16 cellular contexts compared by ENCODE assay signal in genomic region chr5:139377226-139377625, GRCh38. TPM values are rescaled to one million over a fixed set of nuclear protein-coding genes. Genes with fewer than 3 reads are reported as not detected.
A peak's percentile ranks its signal among the peaks of the same experiment; 100 is the strongest.
DNase-seq lines count a peak whose midpoint lies in the region; FAIRE-seq and TF ChIP-seq lines count a peak whose summit lies in the region.
"Had no signal": no experiment of that assay in that cellular context is flagged by ENCODE, and none has a peak within 500 bp of the region (broad histone marks: within the 10 kb centered on the region; RNA-seq: fewer than 3 reads in every experiment).

No MANE protein-coding gene starts in this region.

- DNase-seq in activated effector memory CD4-positive, alpha-beta T cell treated with anti-CD3 and anti-CD28 coated beads, Interleukin-2, amount 50 U/mL, for 16 hours, result peak; percentile 42
- no peak for DNase-seq in activated effector memory CD4-positive, alpha-beta T cell treated with Interleukin-2 at 50 U/mL for 16 hours
- DNase-seq in bronchial epithelial cell (ENCODE audit: low read depth), result no peak
- DNase-seq in osteoblast (ENCODE audit: insufficient read length, low spot score, missing footprints), result peak; percentile 52
- peak; percentile 4 to 10 for DNase-seq in uterus
- DNase-seq in SIG-M5 (lab: John Stamatoyannopoulos, UW), result no peak
- DNase-seq in H9, result no peak
- DNase-seq in MV-4-11 (lab: John Stamatoyannopoulos, UW), result no peak
- DNase-seq: C1 segment of cervical spinal cord; DMS153; HCEC 1CT; NCI-H345; NCI-H526 treated with DMSO at 0.1 percent for 48 hours; NK-92 treated with Interleukin-12 subunit alpha and Interleukin-12 subunit beta, amount 100 ng/mL, for 24 hours had no signal

- no peak overlapping the region for H2BK5ac ChIP-seq in H9 (ENCODE audit: insufficient read length, low read length)

- no peaks in the 10 kb centered on the region for H3K79me2 ChIP-seq in osteoblast (ENCODE audit: insufficient read depth, low read length)
- no peaks in the 10 kb centered on the region for H3K79me2 ChIP-seq in H9 (ENCODE audit: insufficient read depth, low read length)

- H3K4me2 ChIP-seq in osteoblast (ENCODE audit: insufficient read depth, low read length) (no peak overlapping the region), H9 (ENCODE audit: insufficient read depth, insufficient read length, low read length) (no peak overlapping the region)

- no peak overlapping the region for H2BK12ac ChIP-seq in H9 (ENCODE audit: insufficient read length, low read depth, low read length)

- H3K23me2 ChIP-seq in H9 (ENCODE audit: insufficient read length, low read depth, low read length, poor library complexity, severe bottlenecking), result no peaks in the 10 kb centered on the region

- H3K4ac ChIP-seq in H9 (ENCODE audit: low read depth, low read length), result no peak overlapping the region

- no peak overlapping the region for H4K8ac ChIP-seq in H9 (replicated peaks; ENCODE audit: insufficient read length, low read depth, low read length)

- no peak overlapping the region for H3K23ac ChIP-seq in H9 (ENCODE audit: insufficient read length, low read depth, low read length)

- no peak overlapping the region for H3K9ac ChIP-seq in H9 (ENCODE audit: extremely low read depth, insufficient read length, low read length)

- peaks cover 15 to 19% of the 10 kb centered on the region in 2 experiments; a peak in 3 of 4 replicates for H3K4me1 Mint-ChIP-seq in H9

- no peak overlapping the region for H4K5ac ChIP-seq in H9 (ENCODE audit: insufficient read length, low read depth, low read length)

- no peak overlapping the region for H2BK15ac ChIP-seq in H9 (ENCODE audit: low read depth, low read length)

- no peak overlapping the region for H3K4me3 Mint-ChIP-seq in H9

- no peak overlapping the region for H3K18ac ChIP-seq in H9 (ENCODE audit: insufficient read length, low read depth, low read length)

- H3K9me3 ChIP-seq in osteoblast (ENCODE audit: low read depth, low read length) (no peaks in the 10 kb centered on the region), uterus (no peaks in the 10 kb centered on the region), H9 (ENCODE audit: control insufficient read depth, low read depth, low read length) (no peaks in the 10 kb centered on the region)

- H2AFZ ChIP-seq in osteoblast (ENCODE audit: low read length) (no peak overlapping the region), H9 (ENCODE audit: low read length) (no peak overlapping the region)

- H4K20me1 ChIP-seq in osteoblast (ENCODE audit: insufficient read depth, low read length), result peaks cover 5% of the 10 kb centered on the region
- no peaks in the 10 kb centered on the region for H4K20me1 ChIP-seq in H9 (ENCODE audit: control insufficient read depth, insufficient read depth, insufficient read length)

- H2BK20ac ChIP-seq in H9 (ENCODE audit: low read depth, low read length, poor library complexity, severe bottlenecking), result no peak overlapping the region

- intact Hi-C loops in uterus (cut with DNase I; ENCODE audit: low total_unique reads), result no loop called here

- H3K79me1 ChIP-seq in H9 (ENCODE audit: insufficient read depth, low read depth, low read length, poor library complexity, severe bottlenecking), result no peaks in the 10 kb centered on the region

- no peak overlapping the region for H3K14ac ChIP-seq in H9 (ENCODE audit: insufficient read depth, low read length)

- no peak overlapping the region for H4K91ac ChIP-seq in H9 (ENCODE audit: insufficient read length, low read depth, low read length)

- H3K4me3 ChIP-seq in bronchial epithelial cell (ENCODE audit: low read depth, low read length) (no peak overlapping the region), osteoblast (ENCODE audit: insufficient read depth, low read length) (no peak overlapping the region), uterus (no peak overlapping the region)

- FAIRE-seq in bronchial epithelial cell (lab: Jason Lieb, UNC), result peak; percentile 36
- FAIRE-seq: HTR-8/SVneo had no signal

- peaks cover 14% of the 10 kb centered on the region for H3K4me1 ChIP-seq in osteoblast (ENCODE audit: insufficient read depth, low read length)
- H3K4me1 ChIP-seq in uterus, result no peaks in the 10 kb centered on the region
- H3K4me1 ChIP-seq in H9 (ENCODE audit: insufficient read depth, low read length), result no peaks in the 10 kb centered on the region

- H3K27me3 ChIP-seq in bronchial epithelial cell (ENCODE audit: control insufficient read depth, insufficient read depth, low read length) (no peaks in the 10 kb centered on the region), osteoblast (ENCODE audit: insufficient read depth, low read length) (no peaks in the 10 kb centered on the region), uterus (no peaks in the 10 kb centered on the region), H9 (ENCODE audit: insufficient read depth, low read length) (no peaks in the 10 kb centered on the region)

- H3K27ac ChIP-seq in osteoblast (ENCODE audit: low read depth, low read length) (no peak overlapping the region), uterus (no peak overlapping the region), H9 (ENCODE audit: insufficient read length, low read depth, low read length) (no peak overlapping the region)

- H3T11ph ChIP-seq in H9 (ENCODE audit: low read length), result no peak overlapping the region

- no peak overlapping the region; a peak in 1 of 7 replicates for H3K27ac Mint-ChIP-seq in H9

- TF ChIP-seq CTCF in bronchial epithelial cell (IDR thresholded peaks at IDR 0.05; ENCODE audit: insufficient read depth, low read length, severe bottlenecking) (no peak), osteoblast (IDR thresholded peaks at IDR 0.05; ENCODE audit: extremely low read depth, low read depth, low read length) (no peak), uterus (IDR thresholded peaks at IDR 0.05) (no peak), H9 (conservative IDR thresholded peaks at IDR 0.05) (no peak)

- H3K27me3 Mint-ChIP-seq in H9 (ENCODE audit: low read depth), result no peaks in the 10 kb centered on the region

- peaks cover 1 to 14% (median 2%) of the 10 kb centered on the region in 3 experiments; a peak in 6 of 7 replicates for H3K36me3 Mint-ChIP-seq in H9 (ENCODE audit: insufficient read depth in 1 of 3, low read depth in 3 of 3)

- WGBS in H9 (ENCODE audit: extremely low coverage, insufficient read length, low lambda C conversion rate), result no CpG with 5 or more reads among the region's 3 CpGs

- no peak overlapping the region for H3K56ac ChIP-seq in H9 (ENCODE audit: insufficient read length, low read depth, low read length)

- H2BK120ac ChIP-seq in H9 (ENCODE audit: low read depth, low read length, poor library complexity, severe bottlenecking), result no peak overlapping the region

- no peaks in the 10 kb centered on the region for H3K9me3 Mint-ChIP-seq in H9

- TF ChIP-seq POLR2A in uterus (IDR thresholded peaks at IDR 0.05), result no peak

- H3K36me3 ChIP-seq in bronchial epithelial cell (ENCODE audit: control insufficient read depth, insufficient read depth, low read length) (no peaks in the 10 kb centered on the region), osteoblast (ENCODE audit: insufficient read depth, low read length) (no peaks in the 10 kb centered on the region), uterus (no peaks in the 10 kb centered on the region)

- H2AK5ac ChIP-seq in H9 (ENCODE audit: insufficient read length, low read length), result no peak overlapping the region

RNA-seq across cellular contexts. Expression of gene SLC23A1, which starts 5.9 kb away (rescaled TPM):
- total RNA-seq in bronchial epithelial cell (not detected in 2 replicates), osteoblast (not detected in 2 replicates), uterus (1 to 10 TPM in 2 of 4 donors, under 1 TPM in 1, not detected in 1; 0.30 to 5.5 (median 1.0) TPM), H9 (2021) (not detected in 2 replicates)
- total RNA-seq: A172 had no signal

RNA-seq across cellular contexts. Expression of gene MZB1, which starts 12.5 kb away (rescaled TPM):
- total RNA-seq in bronchial epithelial cell, result 0.13 TPM in 1 of 2 replicates, not detected in the other
- 0.29 TPM in 1 of 2 replicates, not detected in the other for total RNA-seq in osteoblast
- total RNA-seq in uterus, result 1 to 10 TPM in 2 of 4 donors, not detected in 2; 1.3 to 5.6 TPM
- total RNA-seq in H9 (2021), result 0.31 and 0.48 TPM in 2 replicates
- total RNA-seq: A172 had no signal

RNA-seq across cellular contexts. Expression of gene PROB1, which starts 17.7 kb away (rescaled TPM):
- total RNA-seq in bronchial epithelial cell (0.51 and 0.53 TPM in 2 replicates), osteoblast (1.1 and 1.2 TPM in 2 replicates), uterus (1 to 10 TPM in 3 of 4 donors, not detected in 1; 1.5 to 8.3 (median 1.7) TPM), H9 (2021) (3.3 and 3.4 TPM in 2 replicates)

RNA-seq across cellular contexts. Expression of gene SPATA24, which starts 26.7 kb away (rescaled TPM):
- total RNA-seq in bronchial epithelial cell, result 6.1 and 7.3 TPM in 2 replicates
- 2.9 and 3.6 TPM in 2 replicates for total RNA-seq in osteoblast
- total RNA-seq in uterus, result 1 to 10 TPM in 2 of 4 donors, not detected in 2; 2.4 to 3.4 TPM
- total RNA-seq in H9 (2021), result 12.9 and 13.0 TPM in 2 replicates

RNA-seq across cellular contexts. Expression of gene PAIP2, which starts 35.6 kb away (rescaled TPM):
- total RNA-seq in bronchial epithelial cell (68.7 and 80.3 TPM in 2 replicates), osteoblast (42.4 and 47.8 TPM in 2 replicates), uterus (100 to 1,000 TPM in 1 of 4 donors, 10 to 100 TPM in 3; 43.5 to 144 (median 87.7) TPM), H9 (2021) (121 and 129 TPM in 2 replicates)

Comparison
In these comparisons a context has a peak if more than half of its experiments do, and no peak if none do; other contexts are left out.
1. DNase-seq: peak in activated effector memory CD4-positive, alpha-beta T cell treated with anti-CD3 and anti-CD28 coated beads, Interleukin-2, amount 50 U/mL, for 16 hours (single experiment), osteoblast (single experiment) and uterus (2 of 2); none in activated effector memory CD4-positive, alpha-beta T cell treated with Interleukin-2 at 50 U/mL for 16 hours (single experiment), bronchial epithelial cell (single experiment), SIG-M5 (single experiment), H9 (single experiment) and MV-4-11 (single experiment).